11 cellular contexts compared by ENCODE assay signal in the genomic region with DNA sequence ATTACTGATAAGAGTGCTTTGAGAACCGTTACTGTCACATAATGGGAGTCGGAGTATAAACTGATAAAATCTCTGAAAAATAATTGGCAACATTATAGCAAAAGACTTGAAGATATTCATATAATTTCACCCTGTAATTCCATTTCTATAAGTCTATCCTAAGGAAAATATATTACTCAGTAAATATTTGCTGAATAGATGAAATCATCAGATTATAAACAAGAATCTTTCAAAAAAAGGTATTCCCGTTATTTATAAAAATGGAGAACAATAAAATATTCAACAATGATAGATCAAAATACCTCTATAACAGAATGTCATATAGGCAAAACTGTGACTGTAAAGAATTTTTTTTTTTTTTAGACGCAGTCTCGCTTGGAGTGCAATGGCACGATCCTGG.
"Had no signal": no experiment of that assay in that cellular context is flagged by ENCODE, and none has a peak within 500 bp of the region (broad histone marks: within the 10 kb centered on the region; RNA-seq: fewer than 3 reads in every experiment).

No MANE protein-coding gene starts in this region.

- ATAC-seq: GM23338, HCT116 had no signal

- FAIRE-seq: H1, H54 had no signal

- H3K27ac ChIP-seq: GM23248 had no signal

- H3K4me3 ChIP-seq: GM23248, GM23338, HAP-1 had no signal

- H2AFZ ChIP-seq: GM23248, GM23338 had no signal

- H3K9ac ChIP-seq: GM23248 had no signal

- H3K4me2 ChIP-seq: GM23338 had no signal

- DNase-seq: GM23248, GOT3, H7, H9, HCEC 1CT, HFFc6 had no signal
